In genomic region chr2:178415979-178416378, GRCh38 we compare ENCODE assay signal across 13 cellular contexts.
"Had no signal": no experiment of that assay in that cellular context is flagged by ENCODE, and none has a peak within 500 bp of the region (broad histone marks: within the 10 kb centered on the region; RNA-seq: fewer than 3 reads in every experiment).

No MANE protein-coding gene starts in this region.

- H3K27me3 ChIP-seq: esophagus muscularis mucosa, gastroesophageal sphincter, hepatocyte, right atrium auricular region had no signal

- H3K79me2 ChIP-seq: hepatocyte had no signal

- H3K27me3 Mint-ChIP-seq: dendritic cell treated with granulocyte-macrophage colony-stimulating factor and Interleukin-4, amounts not matched to agents 40 ng/mL and 50 ng/mL, for 4 days; effector memory CD8-positive, alpha-beta T cell; naive thymus-derived CD8-positive, alpha-beta T cell had no signal

- H3K9me3 Mint-ChIP-seq: dendritic cell treated with granulocyte-macrophage colony-stimulating factor and Interleukin-4, amounts not matched to agents 40 ng/mL and 50 ng/mL, for 4 days; effector memory CD8-positive, alpha-beta T cell; naive thymus-derived CD8-positive, alpha-beta T cell had no signal

- H3K27ac Mint-ChIP-seq: effector memory CD8-positive, alpha-beta T cell had no signal

- H3K36me3 ChIP-seq: esophagus muscularis mucosa, gastroesophageal sphincter, right atrium auricular region had no signal

- DNase-seq: effector memory CD8-positive, alpha-beta T cell; head of caudate nucleus; naive thymus-derived CD8-positive, alpha-beta T cell; small intestine; stimulated activated CD4-positive, alpha-beta T cell treated with anti-CD3 and anti-CD28 coated beads, Interleukin-12 subunit alpha, Interleukin-12 subunit beta, amount 100 ng/mL, for 4 hours; stimulated activated naive CD4-positive, alpha-beta T cell treated with Interleukin-2 at 50 U/mL for 16 hours; trophoblast cell had no signal

- FAIRE-seq: colon, small intestine had no signal

- H3K27ac ChIP-seq: esophagus muscularis mucosa, gastroesophageal sphincter, hepatocyte, right atrium auricular region had no signal

- ATAC-seq: effector memory CD8-positive, alpha-beta T cell; gastroesophageal sphincter; naive thymus-derived CD8-positive, alpha-beta T cell had no signal

- H3K4me3 Mint-ChIP-seq: dendritic cell treated with granulocyte-macrophage colony-stimulating factor and Interleukin-4, amounts not matched to agents 40 ng/mL and 50 ng/mL, for 4 days; effector memory CD8-positive, alpha-beta T cell had no signal

- H3K4me3 ChIP-seq: esophagus muscularis mucosa, gastroesophageal sphincter, hepatocyte, right atrium auricular region had no signal

- H3K9me3 ChIP-seq: esophagus muscularis mucosa, gastroesophageal sphincter, right atrium auricular region had no signal
